In genomic region chr21:37369307-37369854, GRCh38 we compare ENCODE assay signal across 9 cellular contexts. TPM values are rescaled to one million over a fixed set of nuclear protein-coding genes. Genes with fewer than 3 reads are reported as not detected.
DNase-seq lines count a peak whose midpoint lies in the region; ATAC-seq and TF ChIP-seq lines count a peak whose summit lies in the region.
"Had no signal": no experiment of that assay in that cellular context is flagged by ENCODE, and none has a peak within 500 bp of the region (broad histone marks: within the 10 kb centered on the region; RNA-seq: fewer than 3 reads in every experiment).

No MANE protein-coding gene starts in this region.

- ATAC-seq in GM19463 (IDR thresholded peaks at IDR 0.05; ENCODE audit: unreplicated experiment): no peak

- no peak for DNase-seq in GM06990 (ENCODE audit: extremely low read depth, insufficient read length)
- peak; percentile 67 for DNase-seq in OCI-M1 (lab: John Stamatoyannopoulos, UW)
- no peak for DNase-seq in epithelial cell of prostate (ENCODE audit: low read depth, low spot score)
- no peak for DNase-seq in progenitor cell of endocrine pancreas (ENCODE audit: low spot score, unreplicated experiment)
- DNase-seq in SIG-M5 (lab: John Stamatoyannopoulos, UW): no peak
- no peak for DNase-seq in glomerular visceral epithelial cell (ENCODE audit: extremely low spot score)
- no peak for DNase-seq in SHP77 (lab: John Stamatoyannopoulos, UW)
- DNase-seq: NCI-H526 had no signal

- H3K9me3 Mint-ChIP-seq in progenitor cell of endocrine pancreas (ENCODE audit: low read depth): no peaks in the 10 kb centered on the region

- H3K27me3 Mint-ChIP-seq in progenitor cell of endocrine pancreas: no peaks in the 10 kb centered on the region

- no peaks in the 10 kb centered on the region for H3K36me3 ChIP-seq in GM06990 (ENCODE audit: control insufficient read depth, insufficient read depth, low read length)

- peak overlapping the region; percentile 97 for H3K27ac ChIP-seq in epithelial cell of prostate

- no peaks in the 10 kb centered on the region for H3K27me3 ChIP-seq in GM06990 (replicated peaks; ENCODE audit: control insufficient read depth, insufficient read depth, low read length)

- H3K27ac Mint-ChIP-seq in progenitor cell of endocrine pancreas: peak overlapping the region; percentile 95

- H3K4me3 ChIP-seq in GM06990 (replicated peaks; ENCODE audit: low read depth, low read length): peak overlapping the region; percentile 96

- peaks cover 46% of the 10 kb centered on the region for H3K4me1 Mint-ChIP-seq in progenitor cell of endocrine pancreas (ENCODE audit: low read depth)

- no peaks in the 10 kb centered on the region for H3K36me3 Mint-ChIP-seq in progenitor cell of endocrine pancreas (ENCODE audit: insufficient read depth)

- H3K4me3 Mint-ChIP-seq in progenitor cell of endocrine pancreas (ENCODE audit: low read depth): peak overlapping the region; percentile 83

- no peak for TF ChIP-seq CTCF in GM06990 (IDR thresholded peaks at IDR 0.05; ENCODE audit: insufficient read depth, low read length, poor library complexity, severe bottlenecking)
- TF ChIP-seq CTCF in progenitor cell of endocrine pancreas (IDR thresholded peaks at IDR 0.05; ENCODE audit: unreplicated experiment): no peak

RNA-seq across cellular contexts. Expression of gene DYRK1A, which starts 2.8 kb away (rescaled TPM):
- total RNA-seq in progenitor cell of endocrine pancreas: 83.5 and 90.3 TPM in 2 replicates
